22 cellular contexts compared by ENCODE assay signal in genomic region chr18:77365667-77366066, GRCh38.
"Had no signal": no experiment of that assay in that cellular context is flagged by ENCODE, and none has a peak within 500 bp of the region (broad histone marks: within the 10 kb centered on the region; RNA-seq: fewer than 3 reads in every experiment).

No MANE protein-coding gene starts in this region.

- H3K27me3 ChIP-seq: foreskin keratinocyte had no signal

- H3K4me3 ChIP-seq: coronary artery, lung, spleen had no signal

- H3K4me3 Mint-ChIP-seq: endodermal cell; naive thymus-derived CD4-positive, alpha-beta T cell; neural crest cell; stimulated activated naive B cell treated with anti-CD40 and anti-IgM and Interleukin-4, amounts not matched to agents 10 μg/mL and 1 μg/mL and 100 μg/mL, for 72 hours; stimulated activated naive CD8-positive, alpha-beta T cell treated with anti-CD3 and anti-CD28 coated beads, Interleukin-15, amount 100 ng/mL, for 72 hours had no signal

- H3K4me1 Mint-ChIP-seq: stimulated activated naive CD8-positive, alpha-beta T cell treated with anti-CD3 and anti-CD28 coated beads, Interleukin-15, amount 100 ng/mL, for 72 hours had no signal

- ATAC-seq: foreskin keratinocyte; left lobe of liver; naive thymus-derived CD4-positive, alpha-beta T cell; stimulated activated naive B cell treated with anti-CD40 and anti-IgM and Interleukin-4, amounts not matched to agents 10 μg/mL and 1 μg/mL and 100 μg/mL, for 72 hours; stimulated activated naive CD8-positive, alpha-beta T cell treated with anti-CD3 and anti-CD28 coated beads, Interleukin-15, amount 100 ng/mL, for 72 hours had no signal

- H3K27ac ChIP-seq: foreskin keratinocyte, spleen had no signal

- H3K27ac Mint-ChIP-seq: endodermal cell; naive thymus-derived CD4-positive, alpha-beta T cell; stimulated activated naive B cell treated with anti-CD40 and anti-IgM and Interleukin-4, amounts not matched to agents 10 μg/mL and 1 μg/mL and 100 μg/mL, for 72 hours; stimulated activated naive CD8-positive, alpha-beta T cell treated with anti-CD3 and anti-CD28 coated beads, Interleukin-15, amount 100 ng/mL, for 72 hours had no signal

- H3K4me1 ChIP-seq: foreskin keratinocyte, spleen had no signal

- DNase-seq: central memory CD4-positive, alpha-beta T cell; effector CD4-positive, alpha-beta T cell; endodermal cell; erythroblast; foreskin keratinocyte; hippocampal formation; islet precursor cell; mesendoderm; naive thymus-derived CD4-positive, alpha-beta T cell; posterior cingulate gyrus; spleen; stimulated activated CD4-positive, alpha-beta T cell treated with anti-CD3 and anti-CD28 coated beads, Interleukin-15, amount 100 ng/mL, for 24 hours; stimulated activated CD4-positive, alpha-beta T cell treated with anti-CD3 and anti-CD28 coated beads, Interleukin-1b, Interleukin-23, amount 100 ng/mL, for 48 hours; stimulated activated CD4-positive, alpha-beta T cell treated with anti-CD3 and anti-CD28 coated beads, Interleukin-4, amount 100 ng/mL, for 24 hours; stimulated activated naive B cell treated with anti-CD40 and anti-IgM and Interleukin-4, amounts not matched to agents 10 μg/mL and 1 μg/mL and 100 μg/mL, for 72 hours; stimulated activated naive CD8-positive, alpha-beta T cell treated with anti-CD3 and anti-CD28 coated beads, Interleukin-15, amount 100 ng/mL, for 72 hours; substantia nigra; trophoblast cell had no signal

- H3K36me3 ChIP-seq: spleen had no signal
